12 cellular contexts compared by ENCODE assay signal in the genomic region with DNA sequence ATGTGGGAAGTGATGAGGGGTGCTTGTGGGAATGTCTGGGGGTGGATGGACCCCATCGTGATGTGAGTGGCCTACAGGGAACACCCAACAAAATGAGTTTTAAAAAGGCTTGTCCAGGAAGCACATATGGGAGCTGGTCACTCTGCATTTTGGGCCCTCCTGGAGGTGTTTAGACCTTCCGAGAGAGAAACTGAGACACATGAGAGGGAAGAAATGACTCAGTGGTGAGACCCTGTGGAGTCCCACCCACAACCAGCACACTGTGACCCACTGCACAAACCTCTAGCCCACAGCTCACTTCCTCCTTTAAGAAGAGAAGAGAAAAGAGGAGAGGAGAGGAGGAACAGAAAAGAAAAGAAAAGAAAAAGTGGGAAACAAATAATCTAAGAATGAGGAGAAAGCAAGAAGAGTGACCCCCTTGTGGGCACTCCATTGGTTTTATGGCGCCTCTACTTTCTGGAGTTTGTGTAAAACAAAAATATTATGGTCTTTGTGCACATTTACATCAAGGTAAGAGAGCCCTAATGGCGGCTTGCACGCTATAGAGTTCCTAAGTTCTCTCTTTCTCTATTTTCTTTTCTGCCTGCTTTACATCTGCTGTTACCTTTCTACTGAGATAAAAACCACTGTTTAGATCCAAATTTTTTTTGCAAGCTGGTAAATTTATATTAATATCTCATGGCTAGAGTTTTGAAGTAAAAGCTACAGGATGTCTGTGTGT. TPM values are rescaled to one million over a fixed set of nuclear protein-coding genes. Genes with fewer than 3 reads are reported as not detected.
DNase-seq lines count a peak whose midpoint lies in the region; ATAC-seq and TF ChIP-seq lines count a peak whose summit lies in the region.
"Had no signal": no experiment of that assay in that cellular context is flagged by ENCODE, and none has a peak within 500 bp of the region (broad histone marks: within the 10 kb centered on the region; RNA-seq: fewer than 3 reads in every experiment).

No MANE protein-coding gene starts in this region.

- peaks cover 19% of the 10 kb centered on the region for H3K27me3 Mint-ChIP-seq in T-helper 17 cell

- H3K4me3 ChIP-seq in GM08714 (ENCODE audit: low read length) (peak overlapping the region; percentile 88), mammary epithelial cell (replicated peaks in 1 of 3; ENCODE audit: insufficient read depth in 1 of 3, low read depth in 2 of 3, low read length in 3 of 3) (no peak overlapping the region), smooth muscle cell (no peak overlapping the region)

- H3K4me3 Mint-ChIP-seq in T-helper 17 cell: peak overlapping the region; percentile 28

- no peak overlapping the region for H3K27ac ChIP-seq in mammary epithelial cell (ENCODE audit: insufficient read depth, low read depth, low read length)
- no peak overlapping the region for H3K27ac ChIP-seq in smooth muscle cell (ENCODE audit: low read depth)

- no peaks in the 10 kb centered on the region for H3F3A ChIP-seq in smooth muscle cell (ENCODE audit: low read depth)

- H3K79me2 ChIP-seq in mammary epithelial cell (ENCODE audit: insufficient read depth, low read length): no peaks in the 10 kb centered on the region
- no peaks in the 10 kb centered on the region for H3K79me2 ChIP-seq in smooth muscle cell (ENCODE audit: low read depth)

- intact Hi-C loops in mammary epithelial cell (cut with micrococcal nuclease): no loop called here

- H3K36me3 ChIP-seq in mammary epithelial cell (ENCODE audit: insufficient read depth, low read length): no peaks in the 10 kb centered on the region
- no peaks in the 10 kb centered on the region for H3K36me3 ChIP-seq in smooth muscle cell (ENCODE audit: low read depth)
- H3K36me3 ChIP-seq: BE2C had no signal

- TF ChIP-seq CTCF in mammary epithelial cell (conservative IDR thresholded peaks at IDR 0.05 in 1 of 2, IDR thresholded peaks at IDR 0.05 in 1 of 2; ENCODE audit: extremely low read depth in 1 of 2, insufficient read depth in 1 of 2, low read depth in 1 of 2, low read length in 2 of 2) (no peak), smooth muscle cell (IDR thresholded peaks at IDR 0.05; ENCODE audit: borderline replicate concordance, insufficient read depth, poor library complexity, severe bottlenecking) (no peak)

- H3K4me1 ChIP-seq in mammary epithelial cell (ENCODE audit: insufficient read depth, low read length) (no peaks in the 10 kb centered on the region), smooth muscle cell (ENCODE audit: low read depth) (no peaks in the 10 kb centered on the region)
- H3K4me1 ChIP-seq: BE2C had no signal

- H3K9ac ChIP-seq in mammary epithelial cell (ENCODE audit: insufficient read depth, low read length) (no peak overlapping the region), smooth muscle cell (ENCODE audit: low read depth) (no peak overlapping the region)

- no peak overlapping the region for H3K4me2 ChIP-seq in mammary epithelial cell (ENCODE audit: insufficient read depth, low read depth, low read length)
- H3K4me2 ChIP-seq in smooth muscle cell: no peak overlapping the region

- no peaks in the 10 kb centered on the region for H3K4me1 Mint-ChIP-seq in T-helper 17 cell

- CTCF ChIA-PET in mammary epithelial cell (lab: Charles Lee; ENCODE audit: low non-redundant PET): no interaction called here

- BruUV-seq in mammary epithelial cell (replicated peaks; lab: Mats Ljungman, UMichigan): no TSS peak

- H3K27me3 ChIP-seq in mammary epithelial cell (ENCODE audit: insufficient read depth, low read length) (no peaks in the 10 kb centered on the region), smooth muscle cell (ENCODE audit: low read depth) (no peaks in the 10 kb centered on the region)
- H3K27me3 ChIP-seq: BE2C had no signal

- in situ Hi-C loops in mammary epithelial cell (cut with MboI; ENCODE audit: low sequenced_read_pairs in 2 of 2): no loop called here

- H3K36me3 Mint-ChIP-seq in T-helper 17 cell (ENCODE audit: low read depth): no peaks in the 10 kb centered on the region

- H3K9me3 ChIP-seq in T-helper 17 cell (ENCODE audit: control insufficient read depth, low read length, poor library complexity, severe bottlenecking) (no peaks in the 10 kb centered on the region), mammary epithelial cell (replicated peaks; ENCODE audit: insufficient read depth, low read length) (peaks cover 8% of the 10 kb centered on the region), smooth muscle cell (replicated peaks; ENCODE audit: low read depth) (peaks cover 3% of the 10 kb centered on the region)
- H3K9me3 ChIP-seq: BE2C had no signal

- WGBS in mammary epithelial cell (ENCODE audit: low coverage, missing lambda C conversion rate): 22% methylated on average over 5 of the region's 5 CpGs
- WGBS in smooth muscle cell (ENCODE audit: low lambda C conversion rate): 39% methylated on average over 5 of the region's 5 CpGs

- dilution Hi-C loops in mammary epithelial cell (cut with HindIII; ENCODE audit: low sequenced_read_pairs): no loop called here

- no peak for DNase-seq in T-helper 17 cell
- DNase-seq in mammary epithelial cell: no peak
- DNase-seq in smooth muscle cell (lab: John Stamatoyannopoulos, UW; ENCODE audit: unreplicated experiment): no peak
- no peak for DNase-seq in SW480 (ENCODE audit: low spot score)
- no peak for DNase-seq in activated CD4-positive, CD25-positive, alpha-beta regulatory T cell treated with anti-CD3 and anti-CD28 coated beads, Interleukin-2, amount 50 U/mL, for 72 hours
- DNase-seq: BE2C, NCI-H446 treated with DMSO at 0.1 percent for 48 hours had no signal

- H2AFZ ChIP-seq in mammary epithelial cell (ENCODE audit: low read depth, low read length) (no peak overlapping the region), smooth muscle cell (ENCODE audit: low read depth) (no peak overlapping the region)

- ATAC-seq in HG02938 (IDR thresholded peaks at IDR 0.05; ENCODE audit: unreplicated experiment) (peak; percentile 85), T-helper 17 cell (no peak)

- peak; percentile 54 for TF ChIP-seq POLR2A in GM19193 (IDR thresholded peaks at IDR 0.05; ENCODE audit: extremely low read depth, insufficient read depth, insufficient read length)

- no peaks in the 10 kb centered on the region for H4K20me1 ChIP-seq in mammary epithelial cell (ENCODE audit: insufficient read depth, low read length)
- H4K20me1 ChIP-seq in smooth muscle cell (ENCODE audit: low read depth): no peaks in the 10 kb centered on the region

- no peak overlapping the region for H3K27ac Mint-ChIP-seq in T-helper 17 cell

RNA-seq across cellular contexts. Expression of a gene that starts 13.3 kb away (rescaled TPM):
- total RNA-seq in T-helper 17 cell (1 to 10 TPM in 1 of 2 donors, under 1 TPM in 1; 0.42 to 4.3 TPM), mammary epithelial cell (not detected), smooth muscle cell (not detected in 2 replicates)
- polyA plus RNA-seq in mammary epithelial cell (not detected), smooth muscle cell (not detected in 2 replicates)
- not detected for polyA minus RNA-seq in mammary epithelial cell
- total RNA-seq: fibroblast of villous mesenchyme had no signal
- polyA plus RNA-seq: neural cell had no signal

RNA-seq across cellular contexts. Expression of a gene that starts 23.6 kb away (rescaled TPM):
- 1 to 10 TPM in 1 of 2 donors, under 1 TPM in 1; 0.65 to 2.1 TPM for total RNA-seq in T-helper 17 cell
- not detected for total RNA-seq in mammary epithelial cell
- not detected for polyA plus RNA-seq in mammary epithelial cell
- polyA minus RNA-seq in mammary epithelial cell: not detected
- total RNA-seq in smooth muscle cell: not detected in 2 replicates
- polyA plus RNA-seq in smooth muscle cell: not detected in 2 replicates
- total RNA-seq: fibroblast of villous mesenchyme had no signal
- polyA plus RNA-seq: neural cell had no signal

RNA-seq across cellular contexts. Expression of a gene that starts 43.4 kb away (rescaled TPM):
- 1 to 10 TPM in 1 of 2 donors, under 1 TPM in 1; 0.68 to 3.3 TPM for total RNA-seq in T-helper 17 cell
- not detected for total RNA-seq in mammary epithelial cell
- not detected for polyA plus RNA-seq in mammary epithelial cell
- polyA minus RNA-seq in mammary epithelial cell: not detected
- total RNA-seq in smooth muscle cell: not detected in 2 replicates
- polyA plus RNA-seq in smooth muscle cell: not detected in 2 replicates
- total RNA-seq: fibroblast of villous mesenchyme had no signal
- polyA plus RNA-seq: neural cell had no signal

RNA-seq across cellular contexts. Expression of a gene that starts 45.8 kb away (rescaled TPM):
- total RNA-seq in T-helper 17 cell: 1 to 10 TPM in 1 of 2 donors, under 1 TPM in 1; 0.47 to 1.9 TPM
- not detected for total RNA-seq in mammary epithelial cell
- not detected for polyA plus RNA-seq in mammary epithelial cell
- polyA minus RNA-seq in mammary epithelial cell: not detected
- not detected in 2 replicates for total RNA-seq in smooth muscle cell
- not detected in 2 replicates for polyA plus RNA-seq in smooth muscle cell
- total RNA-seq: fibroblast of villous mesenchyme had no signal
- polyA plus RNA-seq: neural cell had no signal
